ENCODE assay signal across 1 cellular context in the genomic region with DNA sequence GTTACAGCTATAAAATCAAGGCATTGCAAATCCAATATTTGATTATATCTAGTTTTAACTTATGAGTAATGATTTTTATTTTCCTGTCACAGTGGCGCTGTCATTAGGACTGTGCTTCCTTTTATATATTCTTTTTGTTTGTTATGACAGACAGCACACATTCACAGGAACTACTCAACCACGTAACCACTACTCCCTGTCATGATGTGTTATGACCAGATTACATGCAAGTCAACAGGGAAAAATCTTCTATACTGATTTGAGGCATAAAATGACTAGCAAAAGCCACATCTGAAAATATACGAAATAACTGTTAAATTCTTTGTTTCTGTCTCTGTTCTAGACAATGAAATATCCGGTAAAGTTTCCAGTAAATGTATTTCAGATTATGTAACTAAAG.
TF ChIP-seq lines count a peak whose summit lies in the region.

No MANE protein-coding gene starts in this region.

TF ChIP-seq in IMR-90, 13 proteins besides CTCF, POLR2A, EP300 and RAD21:
- TF ChIP-seq CHD1 (IDR thresholded peaks at IDR 0.05; ENCODE audit: low read depth, low read length) (no peak), CEBPB (IDR thresholded peaks at IDR 0.05; ENCODE audit: low read depth, low read length) (no peak), RFX5 (IDR thresholded peaks at IDR 0.05; ENCODE audit: low read depth, low read length) (no peak), RCOR1 (IDR thresholded peaks at IDR 0.05; ENCODE audit: insufficient replicate concordance, low read length) (no peak), FOS (IDR thresholded peaks at IDR 0.05; ENCODE audit: low read depth, low read length) (no peak), SMC3 (IDR thresholded peaks at IDR 0.05; ENCODE audit: low read depth, low read length) (no peak), MAZ (IDR thresholded peaks at IDR 0.05; ENCODE audit: borderline replicate concordance, low read depth, low read length) (no peak), NFE2L2 (IDR thresholded peaks at IDR 0.05; ENCODE audit: low read depth, low read length) (no peak), BHLHE40 (IDR thresholded peaks at IDR 0.05; ENCODE audit: low read depth, low read length) (no peak), USF2 (IDR thresholded peaks at IDR 0.05; ENCODE audit: low read depth, low read length) (no peak), MAFK (IDR thresholded peaks at IDR 0.05; ENCODE audit: low read depth, low read length) (no peak), MXI1 (IDR thresholded peaks at IDR 0.05; ENCODE audit: borderline replicate concordance, low read depth, low read length) (no peak)
- TF ChIP-seq, protein P1, sequence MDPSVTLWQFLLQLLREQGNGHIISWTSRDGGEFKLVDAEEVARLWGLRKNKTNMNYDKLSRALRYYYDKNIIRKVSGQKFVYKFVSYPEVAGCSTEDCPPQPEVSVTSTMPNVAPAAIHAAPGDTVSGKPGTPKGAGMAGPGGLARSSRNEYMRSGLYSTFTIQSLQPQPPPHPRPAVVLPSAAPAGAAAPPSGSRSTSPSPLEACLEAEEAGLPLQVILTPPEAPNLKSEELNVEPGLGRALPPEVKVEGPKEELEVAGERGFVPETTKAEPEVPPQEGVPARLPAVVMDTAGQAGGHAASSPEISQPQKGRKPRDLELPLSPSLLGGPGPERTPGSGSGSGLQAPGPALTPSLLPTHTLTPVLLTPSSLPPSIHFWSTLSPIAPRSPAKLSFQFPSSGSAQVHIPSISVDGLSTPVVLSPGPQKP (IDR thresholded peaks at IDR 0.05; ENCODE audit: borderline replicate concordance, low read depth, low read length), result no peak
